22 cellular contexts compared by ENCODE assay signal in genomic region chr22:20899827-20900423, GRCh38.
"Had no signal": no experiment of that assay in that cellular context is flagged by ENCODE, and none has a peak within 500 bp of the region (broad histone marks: within the 10 kb centered on the region; RNA-seq: fewer than 3 reads in every experiment).

No MANE protein-coding gene starts in this region.

- H3K4me3 ChIP-seq: dorsolateral prefrontal cortex, gastrocnemius medialis, psoas muscle, sigmoid colon, testis, tibial nerve, upper lobe of left lung, uterus had no signal

- H3K36me3 ChIP-seq: gastrocnemius medialis, sigmoid colon, tibial nerve, upper lobe of left lung, uterus had no signal

- H3K4me1 ChIP-seq: gastrocnemius medialis, sigmoid colon, testis, uterus had no signal

- H3K27ac ChIP-seq: dorsolateral prefrontal cortex, epithelial cell of prostate, gastrocnemius medialis, psoas muscle, sigmoid colon, testis, tibial nerve, upper lobe of left lung, uterus had no signal

- H3K4me3 Mint-ChIP-seq: naive thymus-derived CD4-positive, alpha-beta T cell; nephron; stimulated activated memory B cell treated with anti-CD40 and anti-IgM and Interleukin-4, amounts not matched to agents 10 μg/mL and 1 μg/mL and 100 μg/mL, for 72 hours had no signal

- H3K27ac Mint-ChIP-seq: naive thymus-derived CD4-positive, alpha-beta T cell; nephron; stimulated activated memory B cell treated with anti-CD40 and anti-IgM and Interleukin-4, amounts not matched to agents 10 μg/mL and 1 μg/mL and 100 μg/mL, for 72 hours had no signal

- H3K27me3 Mint-ChIP-seq: stimulated activated memory B cell treated with anti-CD40 and anti-IgM and Interleukin-4, amounts not matched to agents 10 μg/mL and 1 μg/mL and 100 μg/mL, for 72 hours had no signal

- H3K4me1 Mint-ChIP-seq: nephron; stimulated activated memory B cell treated with anti-CD40 and anti-IgM and Interleukin-4, amounts not matched to agents 10 μg/mL and 1 μg/mL and 100 μg/mL, for 72 hours had no signal

- H3K9me3 ChIP-seq: gastrocnemius medialis, psoas muscle, sigmoid colon, testis, tibial nerve, upper lobe of left lung, uterus had no signal

- DNase-seq: dorsolateral prefrontal cortex; effector CD4-positive, alpha-beta T cell; foreskin fibroblast; gastrocnemius medialis; head of caudate nucleus; mesenchymal stem cell; midbrain; naive thymus-derived CD4-positive, alpha-beta T cell; nucleus accumbens; psoas muscle; right cardiac atrium; sigmoid colon; stimulated activated CD4-positive, alpha-beta T cell treated with anti-CD3 and anti-CD28 coated beads, Interleukin-4, amount 100 ng/mL, for 4 hours; stimulated activated naive CD8-positive, alpha-beta T cell treated with anti-CD3 and anti-CD28 coated beads, Interleukin-15, Interleukin-2, amounts not matched to agents 100 U/mL and 50 U/mL, for 24 hours; substantia nigra; testis; upper lobe of left lung; uterus had no signal

- H3K9me3 Mint-ChIP-seq: naive thymus-derived CD4-positive, alpha-beta T cell; nephron; stimulated activated memory B cell treated with anti-CD40 and anti-IgM and Interleukin-4, amounts not matched to agents 10 μg/mL and 1 μg/mL and 100 μg/mL, for 72 hours had no signal

- H3K36me3 Mint-ChIP-seq: naive thymus-derived CD4-positive, alpha-beta T cell; stimulated activated memory B cell treated with anti-CD40 and anti-IgM and Interleukin-4, amounts not matched to agents 10 μg/mL and 1 μg/mL and 100 μg/mL, for 72 hours had no signal

- H3K27me3 ChIP-seq: dorsolateral prefrontal cortex, gastrocnemius medialis, sigmoid colon, testis, tibial nerve, upper lobe of left lung, uterus had no signal
